Comparison of ENCODE assay signal across 19 cellular contexts in genomic region chr3:26247669-26248068, GRCh38.
DNase-seq lines count a peak whose midpoint lies in the region; ATAC-seq and TF ChIP-seq lines count a peak whose summit lies in the region.
"Had no signal": no experiment of that assay in that cellular context is flagged by ENCODE, and none has a peak within 500 bp of the region (broad histone marks: within the 10 kb centered on the region; RNA-seq: fewer than 3 reads in every experiment).

No MANE protein-coding gene starts in this region.

- no peaks in the 10 kb centered on the region for H3K36me3 ChIP-seq in mammary epithelial cell (ENCODE audit: insufficient read depth, low read length)
- H3K36me3 ChIP-seq: HAP-1 had no signal

- no peak for ATAC-seq in SK-N-SH treated with all-trans-retinoic acid at 6 μM for 48 hours
- ATAC-seq: A549 had no signal

- H2AFZ ChIP-seq in mammary epithelial cell (ENCODE audit: low read depth, low read length), result no peak overlapping the region
- H2AFZ ChIP-seq: GM23248 had no signal

- in situ Hi-C loops in mammary epithelial cell (cut with MboI; ENCODE audit: low sequenced_read_pairs in 2 of 2), result no loop called here

- H3K9me3 Mint-ChIP-seq in mesothelial cell of epicardium (peaks cover 13% of the 10 kb centered on the region), osteocyte (ENCODE audit: unreplicated experiment) (peaks cover 11% of the 10 kb centered on the region)

- TF ChIP-seq CTCF in C4-2B (conservative IDR thresholded peaks at IDR 0.05) (0 out of 2 replicates have a peak, but pooled peaks have one; percentile 0), mesothelial cell of epicardium (IDR thresholded peaks at IDR 0.05; ENCODE audit: unreplicated experiment) (no peak), osteocyte (IDR thresholded peaks at IDR 0.05) (no peak), mammary epithelial cell (conservative IDR thresholded peaks at IDR 0.05 in 1 of 2, IDR thresholded peaks at IDR 0.05 in 1 of 2; ENCODE audit: extremely low read depth in 1 of 2, insufficient read depth in 1 of 2, low read depth in 1 of 2, low read length in 2 of 2) (no peak)

- BruUV-seq in mammary epithelial cell (replicated peaks; lab: Mats Ljungman, UMichigan), result no TSS peak

- H3K4me1 ChIP-seq in mammary epithelial cell (ENCODE audit: insufficient read depth, low read length), result no peaks in the 10 kb centered on the region
- H3K4me1 ChIP-seq: A549, HAP-1 had no signal

- no peak overlapping the region for H3K9ac ChIP-seq in mammary epithelial cell (ENCODE audit: insufficient read depth, low read length)
- H3K9ac ChIP-seq: GM23248 had no signal

- H3K4me1 Mint-ChIP-seq in mesothelial cell of epicardium (peaks cover 39% of the 10 kb centered on the region), osteocyte (ENCODE audit: unreplicated experiment) (no peaks in the 10 kb centered on the region)
- H3K4me1 Mint-ChIP-seq: CD14-positive monocyte; CD4-positive, alpha-beta memory T cell had no signal

- dilution Hi-C loops in mammary epithelial cell (cut with HindIII; ENCODE audit: low sequenced_read_pairs), result no loop called here

- no peaks in the 10 kb centered on the region for H3K36me3 Mint-ChIP-seq in mesothelial cell of epicardium
- no peaks in the 10 kb centered on the region for H3K36me3 Mint-ChIP-seq in osteocyte (ENCODE audit: unreplicated experiment)
- H3K36me3 Mint-ChIP-seq: CD14-positive monocyte; CD4-positive, alpha-beta memory T cell had no signal

- peak; percentile 51 for DNase-seq in islet precursor cell
- DNase-seq in mesothelial cell of epicardium (ENCODE audit: low spot score in 2 of 2, unreplicated experiment in 2 of 2), result no peak
- no peak for DNase-seq in occipital lobe (lab: John Stamatoyannopoulos, UW)
- no peak for DNase-seq in osteocyte (ENCODE audit: extremely low spot score, unreplicated experiment)
- no peak for DNase-seq in mammary epithelial cell
- no peak for DNase-seq in SHP77 treated with DMSO at 0.1 percent for 48 hours (lab: John Stamatoyannopoulos, UW)
- DNase-seq: AML-193; CD4-positive, alpha-beta memory T cell; DMS153; DMS79; GDM1; GM23248 had no signal

- H4K20me1 ChIP-seq in mammary epithelial cell (ENCODE audit: insufficient read depth, low read length), result no peaks in the 10 kb centered on the region

- H3K27ac ChIP-seq in C4-2B (no peak overlapping the region), mammary epithelial cell (ENCODE audit: insufficient read depth, low read depth, low read length) (no peak overlapping the region)
- H3K27ac ChIP-seq: 22Rv1, A549, GM23248, HL-60 had no signal

- no peak overlapping the region for H3K4me3 Mint-ChIP-seq in mesothelial cell of epicardium
- no peak overlapping the region for H3K4me3 Mint-ChIP-seq in osteocyte (ENCODE audit: unreplicated experiment)
- H3K4me3 Mint-ChIP-seq: CD14-positive monocyte; CD4-positive, alpha-beta memory T cell had no signal

- no peak overlapping the region for H3K4me3 ChIP-seq in mammary epithelial cell (replicated peaks in 1 of 3; ENCODE audit: insufficient read depth in 1 of 3, low read depth in 2 of 3, low read length in 3 of 3)
- H3K4me3 ChIP-seq: A549, GM23248, HAP-1 had no signal

- H3K27me3 ChIP-seq in mammary epithelial cell (ENCODE audit: insufficient read depth, low read length), result no peaks in the 10 kb centered on the region

- H3K27ac Mint-ChIP-seq in mesothelial cell of epicardium (peak overlapping the region; percentile 40), osteocyte (ENCODE audit: unreplicated experiment) (no peak overlapping the region)
- H3K27ac Mint-ChIP-seq: CD14-positive monocyte; CD4-positive, alpha-beta memory T cell had no signal

- intact Hi-C loops in mammary epithelial cell (cut with micrococcal nuclease), result no loop called here

- WGBS in mammary epithelial cell (ENCODE audit: low coverage, missing lambda C conversion rate), result 24% methylated on average over 3 of the region's 3 CpGs

- no peak overlapping the region for H3K4me2 ChIP-seq in mammary epithelial cell (ENCODE audit: insufficient read depth, low read depth, low read length)
- H3K4me2 ChIP-seq: A549 had no signal

- CTCF ChIA-PET in mammary epithelial cell (lab: Charles Lee; ENCODE audit: low non-redundant PET), result no interaction called here

- peaks cover 5% of the 10 kb centered on the region for H3K9me3 ChIP-seq in mammary epithelial cell (replicated peaks; ENCODE audit: insufficient read depth, low read length)
- H3K9me3 ChIP-seq: A549, HAP-1 had no signal

- no peaks in the 10 kb centered on the region for H3K79me2 ChIP-seq in mammary epithelial cell (ENCODE audit: insufficient read depth, low read length)

- H3K27me3 Mint-ChIP-seq in mesothelial cell of epicardium (ENCODE audit: low read depth) (no peaks in the 10 kb centered on the region), osteocyte (ENCODE audit: unreplicated experiment) (no peaks in the 10 kb centered on the region)
- H3K27me3 Mint-ChIP-seq: CD4-positive, alpha-beta memory T cell had no signal

TF ChIP-seq in SK-N-SH treated with all-trans-retinoic acid at 6 μM for 48 hours, 23 proteins besides CTCF, POLR2A, EP300 and RAD21 (continues in another document):
- TF ChIP-seq CREB5 (CRISPR knock-in tag; IDR thresholded peaks at IDR 0.05; ENCODE audit: low read depth) (peak; percentile 96), ZFP30 (CRISPR knock-in tag; IDR thresholded peaks at IDR 0.05) (no peak), TCF4 (CRISPR knock-in tag; IDR thresholded peaks at IDR 0.05; ENCODE audit: borderline replicate concordance) (peak; percentile 79), TSHZ2 (CRISPR knock-in tag; IDR thresholded peaks at IDR 0.05) (peak; percentile 81; the same call in 1 of the 2 replicates), ESRRG (CRISPR knock-in tag; IDR thresholded peaks at IDR 0.05) (peak; percentile 65; the same call in 1 of the 2 replicates), ZC3H10 (CRISPR knock-in tag; IDR thresholded peaks at IDR 0.05) (no peak), PATZ1 (CRISPR knock-in tag; IDR thresholded peaks at IDR 0.05; ENCODE audit: borderline replicate concordance) (peak; percentile 87; the same call in 1 of the 2 replicates), ARNTL (CRISPR knock-in tag; IDR thresholded peaks at IDR 0.05; ENCODE audit: borderline replicate concordance, low read depth) (no peak), ISL1 (CRISPR knock-in tag; IDR thresholded peaks at IDR 0.05) (peak; percentile 98), ZFP3 (CRISPR knock-in tag; IDR thresholded peaks at IDR 0.05) (peak; percentile 95), OSR1 (CRISPR knock-in tag; IDR thresholded peaks at IDR 0.05) (no peak), ZNF8 (CRISPR knock-in tag; IDR thresholded peaks at IDR 0.05) (0 out of 2 replicates have a peak, but pooled peaks have one; percentile 3), SNAI2 (CRISPR knock-in tag; IDR thresholded peaks at IDR 0.05) (peak; percentile 83; the same call in 1 of the 2 replicates), CSDC2 (CRISPR knock-in tag; IDR thresholded peaks at IDR 0.05) (no peak), GLIS3 (CRISPR knock-in tag; IDR thresholded peaks at IDR 0.05) (peak; percentile 84)
